20 cellular contexts compared by ENCODE assay signal in the genomic region with DNA sequence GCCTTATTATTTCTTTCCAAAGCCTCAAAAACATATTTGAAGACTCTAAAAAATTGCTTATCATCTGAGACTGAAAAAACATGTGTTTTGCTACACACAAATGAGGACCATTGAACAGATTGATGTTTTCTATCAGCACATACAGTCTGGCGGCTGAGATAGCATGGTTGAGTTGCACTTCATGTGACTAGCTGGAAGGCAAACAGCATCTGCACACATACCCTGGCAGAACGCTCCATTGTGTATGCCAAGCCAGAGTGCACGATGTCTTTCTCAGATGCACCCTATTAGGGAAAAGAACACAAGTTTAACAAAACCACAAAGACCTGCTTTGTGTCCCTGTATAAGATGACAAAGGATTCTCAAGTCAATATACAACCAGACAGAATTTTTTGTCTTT. TPM values are rescaled to one million over a fixed set of nuclear protein-coding genes. Genes with fewer than 3 reads are reported as not detected.
A peak's percentile ranks its signal among the peaks of the same experiment; 100 is the strongest.
DNase-seq lines count a peak whose midpoint lies in the region; ATAC-seq and TF ChIP-seq lines count a peak whose summit lies in the region.
"Had no signal": no experiment of that assay in that cellular context is flagged by ENCODE, and none has a peak within 500 bp of the region (broad histone marks: within the 10 kb centered on the region; RNA-seq: fewer than 3 reads in every experiment).

No MANE protein-coding gene starts in this region.

- peaks cover 3 to 21% (median 6%) of the 10 kb centered on the region in 4 donors for H3K4me1 ChIP-seq in upper lobe of left lung

- DNase-seq in NCI-H1092 treated with DMSO at 0.1 percent for 48 hours (lab: John Stamatoyannopoulos, UW) (peak; percentile 49), amygdala (lab: John Stamatoyannopoulos, UW) (peak in 45 of 56 donors; percentile 8 to 85 (median 50)), left ventricle myocardium superior (peak; percentile 53), sciatic nerve (ENCODE audit: low spot score) (no peak), mesothelial cell of epicardium (ENCODE audit: low spot score in 2 of 2, unreplicated experiment in 2 of 2) (no peak), upper lobe of left lung (no peak), ecto neural progenitor cell (ENCODE audit: low spot score) (no peak)
- no peak for DNase-seq in activated CD8-positive, alpha-beta memory T cell treated with anti-CD3 and anti-CD28 coated beads, Interleukin-2, amount 50 U/mL, for 4 hours
- DNase-seq: activated CD4-positive, alpha-beta T cell treated with anti-CD3 and anti-CD28 coated beads for 1 hour; activated T-cell treated with anti-CD3 and anti-CD28 coated beads for 4 hours; DMS79 treated with DMSO at 0.1 percent for 48 hours; mesendoderm; NCI-H2227 treated with DMSO at 0.1 percent for 48 hours; PC-9 had no signal

- H3K4me3 Mint-ChIP-seq in mesothelial cell of epicardium = no peak overlapping the region
- H3K4me3 Mint-ChIP-seq: B cell; dendritic cell treated with granulocyte-macrophage colony-stimulating factor and Interleukin-4, amounts not matched to agents 40 ng/mL and 50 ng/mL, for 4 days had no signal

- 79 to 88% methylated on average over 3 of the region's 3 CpGs for WGBS in upper lobe of left lung, 2 donors

- peaks cover 4 to 96% (median 54%) of the 10 kb centered on the region in 4 donors for H3K36me3 ChIP-seq in upper lobe of left lung

- peaks cover 4% of the 10 kb centered on the region for H3K4me1 Mint-ChIP-seq in mesothelial cell of epicardium
- H3K4me1 Mint-ChIP-seq: B cell had no signal

- peak; percentile 95 for ATAC-seq in left ventricle myocardium superior
- peak; percentile 63 for ATAC-seq in sciatic nerve
- ATAC-seq in upper lobe of left lung (ENCODE audit: low FRiP score in 2 of 2) = no peak

- H3K36me3 Mint-ChIP-seq in mesothelial cell of epicardium = peaks cover 24% of the 10 kb centered on the region

- H3K27me3 ChIP-seq in upper lobe of left lung = no peaks in the 10 kb centered on the region
- H3K27me3 ChIP-seq: neutrophil, suprapubic skin had no signal

- no peaks in the 10 kb centered on the region for H3K9me3 Mint-ChIP-seq in mesothelial cell of epicardium
- H3K9me3 Mint-ChIP-seq: dendritic cell treated with granulocyte-macrophage colony-stimulating factor and Interleukin-4, amounts not matched to agents 40 ng/mL and 50 ng/mL, for 4 days had no signal

- H3K27me3 Mint-ChIP-seq in mesothelial cell of epicardium (ENCODE audit: low read depth) = no peaks in the 10 kb centered on the region
- H3K27me3 Mint-ChIP-seq: B cell; dendritic cell treated with granulocyte-macrophage colony-stimulating factor and Interleukin-4, amounts not matched to agents 40 ng/mL and 50 ng/mL, for 4 days had no signal

- no peak for TF ChIP-seq POLR2A in upper lobe of left lung (IDR thresholded peaks at IDR 0.05)

- no peaks in the 10 kb centered on the region for H3K9me3 ChIP-seq in upper lobe of left lung
- H3K9me3 ChIP-seq: neutrophil, suprapubic skin had no signal

- intact Hi-C loops in left ventricle myocardium superior (cut with micrococcal nuclease) = no loop called here
- intact Hi-C loops in sciatic nerve (cut with DNase I) = no loop called here

- TF ChIP-seq EP300 in upper lobe of left lung (IDR thresholded peaks at IDR 0.05) = no peak

- no peak overlapping the region for H3K27ac ChIP-seq in upper lobe of left lung
- H3K27ac ChIP-seq: neutrophil, PC-9, suprapubic skin had no signal

- TF ChIP-seq CTCF in mesothelial cell of epicardium (IDR thresholded peaks at IDR 0.05; ENCODE audit: unreplicated experiment) (no peak), upper lobe of left lung (IDR thresholded peaks at IDR 0.05) (no peak)

- H3K4me3 ChIP-seq in upper lobe of left lung = no peak overlapping the region
- H3K4me3 ChIP-seq: PC-9, suprapubic skin had no signal

- no peak overlapping the region for H3K27ac Mint-ChIP-seq in mesothelial cell of epicardium
- H3K27ac Mint-ChIP-seq: B cell; dendritic cell treated with granulocyte-macrophage colony-stimulating factor and Interleukin-4, amounts not matched to agents 40 ng/mL and 50 ng/mL, for 4 days had no signal

RNA-seq across cellular contexts. Expression of a gene that starts 33.0 kb away (rescaled TPM):
- total RNA-seq in left ventricle myocardium superior (not detected), sciatic nerve (not detected), mesothelial cell of epicardium (not detected in 3 replicates), upper lobe of left lung (not detected)
- total RNA-seq: B cell; fibroblast of lung; T-helper 1 cell treated with Interleukin-12 subunit alpha and Interleukin-12 subunit beta and Interleukin-4 antibody, amounts not matched to agents 30 ng/mL and 1 ng/mL, for 36 hours had no signal

RNA-seq across cellular contexts. Expression of a gene that starts 41.5 kb away (rescaled TPM):
- total RNA-seq in left ventricle myocardium superior (106 TPM), sciatic nerve (141 TPM), mesothelial cell of epicardium (50.9 to 53.3 TPM (median 52.3 TPM) in 3 replicates), upper lobe of left lung (100 to 1,000 TPM in 5 of 6 donors, 10 to 100 TPM in 1; 66.0 to 144 (median 116) TPM)

RNA-seq across cellular contexts. Expression of a gene that starts 41.9 kb away (rescaled TPM):
- total RNA-seq in left ventricle myocardium superior (12.1 TPM), sciatic nerve (25.8 TPM), mesothelial cell of epicardium (22.4 to 24.1 TPM (median 23.2 TPM) in 3 replicates), upper lobe of left lung (10 to 100 TPM; 19.8 to 38.7 (median 26.4) TPM)

Comparison
In these comparisons a context has a peak if more than half of its experiments do, and no peak if none do; other contexts are left out.
1. DNase-seq: peak in NCI-H1092 treated with DMSO at 0.1 percent for 48 hours (single experiment), amygdala (45 of 56) and left ventricle myocardium superior (single experiment); none in sciatic nerve (single experiment), activated CD8-positive, alpha-beta memory T cell treated with anti-CD3 and anti-CD28 coated beads, Interleukin-2, amount 50 U/mL, for 4 hours (single experiment), mesothelial cell of epicardium (0 of 2), upper lobe of left lung (0 of 2) and ecto neural progenitor cell (single experiment).
2. ATAC-seq: peak in left ventricle myocardium superior (single experiment) and sciatic nerve (single experiment); none in upper lobe of left lung (0 of 2).